1 cellular context compared by ENCODE assay signal in genomic region chr9:92680166-92681119, GRCh38.
TF ChIP-seq lines count a peak whose summit lies in the region.

No MANE protein-coding gene starts in this region.

TF ChIP-seq in HCT116, 20 proteins besides CTCF, POLR2A, EP300 and RAD21 (continued from another document):
- TF ChIP-seq ZBTB33 (IDR thresholded peaks at IDR 0.05; ENCODE audit: extremely low read depth, insufficient replicate concordance, low read length) (no peak), SP1 (IDR thresholded peaks at IDR 0.05; ENCODE audit: low read depth) (no peak), CBX3 (IDR thresholded peaks at IDR 0.05; ENCODE audit: low read depth) (no peak), CEBPB (IDR thresholded peaks at IDR 0.05; ENCODE audit: low read depth) (no peak), MAX (IDR thresholded peaks at IDR 0.05) (no peak), YY1 (IDR thresholded peaks at IDR 0.05; ENCODE audit: extremely low read depth, insufficient replicate concordance, low read depth, low read length) (no peak), EZH2 (IDR thresholded peaks at IDR 0.05) (no peak), FOSL1 (IDR thresholded peaks at IDR 0.05; ENCODE audit: low read depth) (no peak), EZH2phosphoT487 (IDR thresholded peaks at IDR 0.05; ENCODE audit: borderline replicate concordance) (no peak)
- TF ChIP-seq, protein P1, sequence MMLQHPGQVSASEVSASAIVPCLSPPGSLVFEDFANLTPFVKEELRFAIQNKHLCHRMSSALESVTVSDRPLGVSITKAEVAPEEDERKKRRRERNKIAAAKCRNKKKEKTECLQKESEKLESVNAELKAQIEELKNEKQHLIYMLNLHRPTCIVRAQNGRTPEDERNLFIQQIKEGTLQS (IDR thresholded peaks at IDR 0.05), result no peak
